ENCODE assay signal across 3 cellular contexts in the genomic region with DNA sequence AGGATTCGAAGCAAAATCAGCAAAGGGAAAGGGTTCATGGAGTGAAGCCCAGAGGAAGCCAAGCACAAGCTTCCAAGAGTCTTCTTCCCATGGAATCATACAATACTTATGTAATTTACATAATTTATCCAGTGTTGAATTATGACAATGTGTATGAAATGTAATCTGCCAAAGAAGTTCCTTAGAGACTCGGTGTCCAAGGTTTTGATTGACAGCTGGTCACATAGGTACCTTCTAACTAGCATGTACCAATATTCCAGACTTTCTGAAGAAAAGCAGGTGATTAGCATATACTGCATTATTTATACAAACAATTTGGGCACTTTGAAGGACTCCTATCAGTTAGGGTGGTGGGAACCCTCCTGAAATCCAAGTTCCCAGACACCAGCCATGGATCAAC.
TF ChIP-seq lines count a peak whose summit lies in the region.

No MANE protein-coding gene starts in this region.

TF ChIP-seq in SK-N-SH, 30 proteins besides CTCF, POLR2A, EP300 and RAD21:
- TF ChIP-seq, protein P1, sequence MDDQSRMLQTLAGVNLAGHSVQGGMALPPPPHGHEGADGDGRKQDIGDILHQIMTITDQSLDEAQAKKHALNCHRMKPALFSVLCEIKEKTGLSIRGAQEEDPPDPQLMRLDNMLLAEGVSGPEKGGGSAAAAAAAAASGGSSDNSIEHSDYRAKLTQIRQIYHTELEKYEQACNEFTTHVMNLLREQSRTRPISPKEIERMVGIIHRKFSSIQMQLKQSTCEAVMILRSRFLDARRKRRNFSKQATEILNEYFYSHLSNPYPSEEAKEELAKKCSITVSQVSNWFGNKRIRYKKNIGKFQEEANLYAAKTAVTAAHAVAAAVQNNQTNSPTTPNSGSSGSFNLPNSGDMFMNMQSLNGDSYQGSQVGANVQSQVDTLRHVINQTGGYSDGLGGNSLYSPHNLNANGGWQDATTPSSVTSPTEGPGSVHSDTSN (IDR thresholded peaks at IDR 0.05) = 0 out of 2 replicates have a peak, but pooled peaks have one; percentile 25
- TF ChIP-seq FOXJ3 (CRISPR knock-in tag; IDR thresholded peaks at IDR 0.05) = no peak

TF ChIP-seq in SK-N-SH treated with all-trans-retinoic acid at 6 μM for 48 hours, 23 proteins besides CTCF, POLR2A, EP300 and RAD21:
- TF ChIP-seq ZC3H10 (CRISPR knock-in tag; IDR thresholded peaks at IDR 0.05) (no peak), TCF4 (CRISPR knock-in tag; IDR thresholded peaks at IDR 0.05; ENCODE audit: borderline replicate concordance) (no peak), RARB (CRISPR knock-in tag; IDR thresholded peaks at IDR 0.05) (no peak), ZFP3 (CRISPR knock-in tag; IDR thresholded peaks at IDR 0.05) (no peak), ZNF70 (CRISPR knock-in tag; IDR thresholded peaks at IDR 0.05) (no peak), CSDC2 (CRISPR knock-in tag; IDR thresholded peaks at IDR 0.05) (no peak), ISL1 (CRISPR knock-in tag; IDR thresholded peaks at IDR 0.05) (no peak), BACH2 (CRISPR knock-in tag; IDR thresholded peaks at IDR 0.05; ENCODE audit: borderline replicate concordance) (no peak), ZFP30 (CRISPR knock-in tag; IDR thresholded peaks at IDR 0.05) (no peak), OSR1 (CRISPR knock-in tag; IDR thresholded peaks at IDR 0.05) (no peak), ZNF565 (CRISPR knock-in tag; conservative IDR thresholded peaks at IDR 0.05; ENCODE audit: low read depth) (no peak), ZNF8 (CRISPR knock-in tag; IDR thresholded peaks at IDR 0.05) (no peak), ESRRG (CRISPR knock-in tag; IDR thresholded peaks at IDR 0.05) (no peak), GLIS3 (CRISPR knock-in tag; IDR thresholded peaks at IDR 0.05) (no peak), PPARA (CRISPR knock-in tag; IDR thresholded peaks at IDR 0.05; ENCODE audit: borderline replicate concordance) (no peak)
- TF ChIP-seq, protein P2, sequence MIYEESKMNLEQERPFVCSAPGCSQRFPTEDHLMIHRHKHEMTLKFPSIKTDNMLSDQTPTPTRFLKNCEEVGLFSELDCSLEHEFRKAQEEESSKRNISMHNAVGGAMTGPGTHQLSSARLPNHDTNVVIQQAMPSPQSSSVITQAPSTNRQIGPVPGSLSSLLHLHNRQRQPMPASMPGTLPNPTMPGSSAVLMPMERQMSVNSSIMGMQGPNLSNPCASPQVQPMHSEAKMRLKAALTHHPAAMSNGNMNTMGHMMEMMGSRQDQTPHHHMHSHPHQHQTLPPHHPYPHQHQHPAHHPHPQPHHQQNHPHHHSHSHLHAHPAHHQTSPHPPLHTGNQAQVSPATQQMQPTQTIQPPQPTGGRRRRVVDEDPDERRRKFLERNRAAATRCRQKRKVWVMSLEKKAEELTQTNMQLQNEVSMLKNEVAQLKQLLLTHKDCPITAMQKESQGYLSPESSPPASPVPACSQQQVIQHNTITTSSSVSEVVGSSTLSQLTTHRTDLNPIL (CRISPR knock-in tag; IDR thresholded peaks at IDR 0.05; ENCODE audit: low read depth) = no peak
- TF ChIP-seq, protein P3, sequence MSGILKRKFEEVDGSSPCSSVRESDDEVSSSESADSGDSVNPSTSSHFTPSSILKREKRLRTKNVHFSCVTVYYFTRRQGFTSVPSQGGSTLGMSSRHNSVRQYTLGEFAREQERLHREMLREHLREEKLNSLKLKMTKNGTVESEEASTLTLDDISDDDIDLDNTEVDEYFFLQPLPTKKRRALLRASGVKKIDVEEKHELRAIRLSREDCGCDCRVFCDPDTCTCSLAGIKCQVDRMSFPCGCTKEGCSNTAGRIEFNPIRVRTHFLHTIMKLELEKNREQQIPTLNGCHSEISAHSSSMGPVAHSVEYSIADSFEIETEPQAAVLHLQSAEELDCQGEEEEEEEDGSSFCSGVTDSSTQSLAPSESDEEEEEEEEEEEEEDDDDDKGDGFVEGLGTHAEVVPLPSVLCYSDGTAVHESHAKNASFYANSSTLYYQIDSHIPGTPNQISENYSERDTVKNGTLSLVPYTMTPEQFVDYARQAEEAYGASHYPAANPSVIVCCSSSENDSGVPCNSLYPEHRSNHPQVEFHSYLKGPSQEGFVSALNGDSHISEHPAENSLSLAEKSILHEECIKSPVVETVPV (CRISPR knock-in tag; IDR thresholded peaks at IDR 0.05) = no peak
- TF ChIP-seq, protein P4, sequence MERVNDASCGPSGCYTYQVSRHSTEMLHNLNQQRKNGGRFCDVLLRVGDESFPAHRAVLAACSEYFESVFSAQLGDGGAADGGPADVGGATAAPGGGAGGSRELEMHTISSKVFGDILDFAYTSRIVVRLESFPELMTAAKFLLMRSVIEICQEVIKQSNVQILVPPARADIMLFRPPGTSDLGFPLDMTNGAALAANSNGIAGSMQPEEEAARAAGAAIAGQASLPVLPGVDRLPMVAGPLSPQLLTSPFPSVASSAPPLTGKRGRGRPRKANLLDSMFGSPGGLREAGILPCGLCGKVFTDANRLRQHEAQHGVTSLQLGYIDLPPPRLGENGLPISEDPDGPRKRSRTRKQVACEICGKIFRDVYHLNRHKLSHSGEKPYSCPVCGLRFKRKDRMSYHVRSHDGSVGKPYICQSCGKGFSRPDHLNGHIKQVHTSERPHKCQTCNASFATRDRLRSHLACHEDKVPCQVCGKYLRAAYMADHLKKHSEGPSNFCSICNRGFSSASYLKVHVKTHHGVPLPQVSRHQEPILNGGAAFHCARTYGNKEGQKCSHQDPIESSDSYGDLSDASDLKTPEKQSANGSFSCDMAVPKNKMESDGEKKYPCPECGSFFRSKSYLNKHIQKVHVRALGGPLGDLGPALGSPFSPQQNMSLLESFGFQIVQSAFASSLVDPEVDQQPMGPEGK (CRISPR knock-in tag; IDR thresholded peaks at IDR 0.05; ENCODE audit: borderline replicate concordance) = no peak
- TF ChIP-seq, protein P5, sequence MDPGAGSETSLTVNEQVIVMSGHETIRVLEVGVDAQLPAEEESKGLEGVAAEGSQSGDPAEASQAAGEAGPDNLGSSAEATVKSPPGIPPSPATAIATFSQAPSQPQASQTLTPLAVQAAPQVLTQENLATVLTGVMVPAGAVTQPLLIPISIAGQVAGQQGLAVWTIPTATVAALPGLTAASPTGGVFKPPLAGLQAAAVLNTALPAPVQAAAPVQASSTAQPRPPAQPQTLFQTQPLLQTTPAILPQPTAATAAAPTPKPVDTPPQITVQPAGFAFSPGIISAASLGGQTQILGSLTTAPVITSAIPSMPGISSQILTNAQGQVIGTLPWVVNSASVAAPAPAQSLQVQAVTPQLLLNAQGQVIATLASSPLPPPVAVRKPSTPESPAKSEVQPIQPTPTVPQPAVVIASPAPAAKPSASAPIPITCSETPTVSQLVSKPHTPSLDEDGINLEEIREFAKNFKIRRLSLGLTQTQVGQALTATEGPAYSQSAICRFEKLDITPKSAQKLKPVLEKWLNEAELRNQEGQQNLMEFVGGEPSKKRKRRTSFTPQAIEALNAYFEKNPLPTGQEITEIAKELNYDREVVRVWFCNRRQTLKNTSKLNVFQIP (CRISPR knock-in tag; IDR thresholded peaks at IDR 0.05; ENCODE audit: borderline replicate concordance, low read depth) = no peak

TF ChIP-seq in GM12878, 131 proteins besides CTCF, POLR2A, EP300 and RAD21:
- TF ChIP-seq, protein P6, sequence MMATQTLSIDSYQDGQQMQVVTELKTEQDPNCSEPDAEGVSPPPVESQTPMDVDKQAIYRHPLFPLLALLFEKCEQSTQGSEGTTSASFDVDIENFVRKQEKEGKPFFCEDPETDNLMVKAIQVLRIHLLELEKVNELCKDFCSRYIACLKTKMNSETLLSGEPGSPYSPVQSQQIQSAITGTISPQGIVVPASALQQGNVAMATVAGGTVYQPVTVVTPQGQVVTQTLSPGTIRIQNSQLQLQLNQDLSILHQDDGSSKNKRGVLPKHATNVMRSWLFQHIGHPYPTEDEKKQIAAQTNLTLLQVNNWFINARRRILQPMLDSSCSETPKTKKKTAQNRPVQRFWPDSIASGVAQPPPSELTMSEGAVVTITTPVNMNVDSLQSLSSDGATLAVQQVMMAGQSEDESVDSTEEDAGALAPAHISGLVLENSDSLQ (IDR thresholded peaks at IDR 0.05) = peak; percentile 17; the same call in 1 of the 2 replicates
- TF ChIP-seq NR2F1 (conservative IDR thresholded peaks at IDR 0.05) (no peak), WRNIP1 (IDR thresholded peaks at IDR 0.05; ENCODE audit: borderline replicate concordance, low read depth, low read length) (no peak)
